In the genomic region with DNA sequence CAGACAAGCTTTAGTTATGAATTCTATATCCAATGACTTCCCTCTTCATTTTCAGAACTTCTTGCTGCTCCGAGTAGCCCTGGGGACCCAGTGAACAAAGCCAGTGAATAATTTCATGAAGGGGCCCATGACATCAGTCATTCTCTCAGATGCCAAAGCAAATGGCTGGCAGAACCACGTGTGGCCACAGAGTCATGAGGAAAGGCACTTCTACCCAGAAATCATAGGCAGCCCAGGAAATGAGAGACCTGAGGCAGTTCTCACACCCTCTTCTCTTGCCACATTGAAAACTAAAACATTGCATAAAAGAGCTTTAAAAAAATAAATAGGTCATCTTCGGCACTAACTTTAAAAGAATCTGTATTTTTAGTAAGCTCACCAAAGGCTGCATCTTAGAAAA, we compare ENCODE assay signal across 2 cellular contexts.
TF ChIP-seq lines count a peak whose summit lies in the region.

No MANE protein-coding gene starts in this region.

TF ChIP-seq in IMR-90, 13 proteins besides CTCF, POLR2A, EP300 and RAD21:
- no peak for TF ChIP-seq MAZ (IDR thresholded peaks at IDR 0.05; ENCODE audit: borderline replicate concordance, low read depth, low read length)
- no peak for TF ChIP-seq CEBPB (IDR thresholded peaks at IDR 0.05; ENCODE audit: low read depth, low read length)
- no peak for TF ChIP-seq MXI1 (IDR thresholded peaks at IDR 0.05; ENCODE audit: borderline replicate concordance, low read depth, low read length)
- no peak for TF ChIP-seq CHD1 (IDR thresholded peaks at IDR 0.05; ENCODE audit: low read depth, low read length)
- TF ChIP-seq RCOR1 (IDR thresholded peaks at IDR 0.05; ENCODE audit: insufficient replicate concordance, low read length): no peak
- TF ChIP-seq BHLHE40 (IDR thresholded peaks at IDR 0.05; ENCODE audit: low read depth, low read length): no peak
- TF ChIP-seq, protein P1, sequence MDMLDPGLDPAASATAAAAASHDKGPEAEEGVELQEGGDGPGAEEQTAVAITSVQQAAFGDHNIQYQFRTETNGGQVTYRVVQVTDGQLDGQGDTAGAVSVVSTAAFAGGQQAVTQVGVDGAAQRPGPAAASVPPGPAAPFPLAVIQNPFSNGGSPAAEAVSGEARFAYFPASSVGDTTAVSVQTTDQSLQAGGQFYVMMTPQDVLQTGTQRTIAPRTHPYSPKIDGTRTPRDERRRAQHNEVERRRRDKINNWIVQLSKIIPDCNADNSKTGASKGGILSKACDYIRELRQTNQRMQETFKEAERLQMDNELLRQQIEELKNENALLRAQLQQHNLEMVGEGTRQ (IDR thresholded peaks at IDR 0.05; ENCODE audit: low read depth, low read length): no peak
- TF ChIP-seq SMC3 (IDR thresholded peaks at IDR 0.05; ENCODE audit: low read depth, low read length): no peak
- TF ChIP-seq, protein P2, sequence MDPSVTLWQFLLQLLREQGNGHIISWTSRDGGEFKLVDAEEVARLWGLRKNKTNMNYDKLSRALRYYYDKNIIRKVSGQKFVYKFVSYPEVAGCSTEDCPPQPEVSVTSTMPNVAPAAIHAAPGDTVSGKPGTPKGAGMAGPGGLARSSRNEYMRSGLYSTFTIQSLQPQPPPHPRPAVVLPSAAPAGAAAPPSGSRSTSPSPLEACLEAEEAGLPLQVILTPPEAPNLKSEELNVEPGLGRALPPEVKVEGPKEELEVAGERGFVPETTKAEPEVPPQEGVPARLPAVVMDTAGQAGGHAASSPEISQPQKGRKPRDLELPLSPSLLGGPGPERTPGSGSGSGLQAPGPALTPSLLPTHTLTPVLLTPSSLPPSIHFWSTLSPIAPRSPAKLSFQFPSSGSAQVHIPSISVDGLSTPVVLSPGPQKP (IDR thresholded peaks at IDR 0.05; ENCODE audit: borderline replicate concordance, low read depth, low read length): no peak
- no peak for TF ChIP-seq FOS (IDR thresholded peaks at IDR 0.05; ENCODE audit: low read depth, low read length)
- TF ChIP-seq MAFK (IDR thresholded peaks at IDR 0.05; ENCODE audit: low read depth, low read length): no peak
- no peak for TF ChIP-seq RFX5 (IDR thresholded peaks at IDR 0.05; ENCODE audit: low read depth, low read length)
- TF ChIP-seq NFE2L2 (IDR thresholded peaks at IDR 0.05; ENCODE audit: low read depth, low read length): no peak

TF ChIP-seq in GM12878, 131 proteins besides CTCF, POLR2A, EP300 and RAD21:
- TF ChIP-seq WRNIP1 (IDR thresholded peaks at IDR 0.05; ENCODE audit: borderline replicate concordance, low read depth, low read length) (no peak), IKZF2 (IDR thresholded peaks at IDR 0.05) (no peak), ESRRA (IDR thresholded peaks at IDR 0.05; ENCODE audit: low read length) (no peak), ZNF217 (IDR thresholded peaks at IDR 0.05) (no peak), KAT2A (conservative IDR thresholded peaks at IDR 0.05; ENCODE audit: control insufficient read depth, low read depth, low read length) (no peak), SIN3A (IDR thresholded peaks at IDR 0.05; ENCODE audit: low read depth, low read length) (no peak), CBX3 (IDR thresholded peaks at IDR 0.05; ENCODE audit: borderline replicate concordance, low read depth) (no peak), ZZZ3 (IDR thresholded peaks at IDR 0.05; ENCODE audit: control insufficient read depth, insufficient read length, low read depth) (no peak), YY1 (IDR thresholded peaks at IDR 0.05; ENCODE audit: low read depth, low read length) (no peak), ZSCAN29 (IDR thresholded peaks at IDR 0.05) (no peak)
- TF ChIP-seq, protein P3, sequence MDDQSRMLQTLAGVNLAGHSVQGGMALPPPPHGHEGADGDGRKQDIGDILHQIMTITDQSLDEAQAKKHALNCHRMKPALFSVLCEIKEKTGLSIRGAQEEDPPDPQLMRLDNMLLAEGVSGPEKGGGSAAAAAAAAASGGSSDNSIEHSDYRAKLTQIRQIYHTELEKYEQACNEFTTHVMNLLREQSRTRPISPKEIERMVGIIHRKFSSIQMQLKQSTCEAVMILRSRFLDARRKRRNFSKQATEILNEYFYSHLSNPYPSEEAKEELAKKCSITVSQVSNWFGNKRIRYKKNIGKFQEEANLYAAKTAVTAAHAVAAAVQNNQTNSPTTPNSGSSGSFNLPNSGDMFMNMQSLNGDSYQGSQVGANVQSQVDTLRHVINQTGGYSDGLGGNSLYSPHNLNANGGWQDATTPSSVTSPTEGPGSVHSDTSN (IDR thresholded peaks at IDR 0.05; ENCODE audit: insufficient replicate concordance, low read depth, low read length): no peak
- TF ChIP-seq, protein P4, sequence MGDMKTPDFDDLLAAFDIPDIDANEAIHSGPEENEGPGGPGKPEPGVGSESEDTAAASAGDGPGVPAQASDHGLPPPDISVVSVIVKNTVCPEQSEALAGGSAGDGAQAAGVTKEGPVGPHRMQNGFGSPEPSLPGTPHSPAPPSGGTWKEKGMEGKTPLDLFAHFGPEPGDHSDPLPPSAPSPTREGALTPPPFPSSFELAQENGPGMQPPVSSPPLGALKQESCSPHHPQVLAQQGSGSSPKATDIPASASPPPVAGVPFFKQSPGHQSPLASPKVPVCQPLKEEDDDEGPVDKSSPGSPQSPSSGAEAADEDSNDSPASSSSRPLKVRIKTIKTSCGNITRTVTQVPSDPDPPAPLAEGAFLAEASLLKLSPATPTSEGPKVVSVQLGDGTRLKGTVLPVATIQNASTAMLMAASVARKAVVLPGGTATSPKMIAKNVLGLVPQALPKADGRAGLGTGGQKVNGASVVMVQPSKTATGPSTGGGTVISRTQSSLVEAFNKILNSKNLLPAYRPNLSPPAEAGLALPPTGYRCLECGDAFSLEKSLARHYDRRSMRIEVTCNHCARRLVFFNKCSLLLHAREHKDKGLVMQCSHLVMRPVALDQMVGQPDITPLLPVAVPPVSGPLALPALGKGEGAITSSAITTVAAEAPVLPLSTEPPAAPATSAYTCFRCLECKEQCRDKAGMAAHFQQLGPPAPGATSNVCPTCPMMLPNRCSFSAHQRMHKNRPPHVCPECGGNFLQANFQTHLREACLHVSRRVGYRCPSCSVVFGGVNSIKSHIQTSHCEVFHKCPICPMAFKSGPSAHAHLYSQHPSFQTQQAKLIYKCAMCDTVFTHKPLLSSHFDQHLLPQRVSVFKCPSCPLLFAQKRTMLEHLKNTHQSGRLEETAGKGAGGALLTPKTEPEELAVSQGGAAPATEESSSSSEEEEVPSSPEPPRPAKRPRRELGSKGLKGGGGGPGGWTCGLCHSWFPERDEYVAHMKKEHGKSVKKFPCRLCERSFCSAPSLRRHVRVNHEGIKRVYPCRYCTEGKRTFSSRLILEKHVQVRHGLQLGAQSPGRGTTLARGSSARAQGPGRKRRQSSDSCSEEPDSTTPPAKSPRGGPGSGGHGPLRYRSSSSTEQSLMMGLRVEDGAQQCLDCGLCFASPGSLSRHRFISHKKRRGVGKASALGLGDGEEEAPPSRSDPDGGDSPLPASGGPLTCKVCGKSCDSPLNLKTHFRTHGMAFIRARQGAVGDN (IDR thresholded peaks at IDR 0.05): no peak
- TF ChIP-seq, protein P5, sequence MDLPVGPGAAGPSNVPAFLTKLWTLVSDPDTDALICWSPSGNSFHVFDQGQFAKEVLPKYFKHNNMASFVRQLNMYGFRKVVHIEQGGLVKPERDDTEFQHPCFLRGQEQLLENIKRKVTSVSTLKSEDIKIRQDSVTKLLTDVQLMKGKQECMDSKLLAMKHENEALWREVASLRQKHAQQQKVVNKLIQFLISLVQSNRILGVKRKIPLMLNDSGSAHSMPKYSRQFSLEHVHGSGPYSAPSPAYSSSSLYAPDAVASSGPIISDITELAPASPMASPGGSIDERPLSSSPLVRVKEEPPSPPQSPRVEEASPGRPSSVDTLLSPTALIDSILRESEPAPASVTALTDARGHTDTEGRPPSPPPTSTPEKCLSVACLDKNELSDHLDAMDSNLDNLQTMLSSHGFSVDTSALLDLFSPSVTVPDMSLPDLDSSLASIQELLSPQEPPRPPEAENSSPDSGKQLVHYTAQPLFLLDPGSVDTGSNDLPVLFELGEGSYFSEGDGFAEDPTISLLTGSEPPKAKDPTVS (IDR thresholded peaks at IDR 0.05; ENCODE audit: low read depth, low read length): no peak
